ENCODE assay signal across 1 cellular context in the genomic region with DNA sequence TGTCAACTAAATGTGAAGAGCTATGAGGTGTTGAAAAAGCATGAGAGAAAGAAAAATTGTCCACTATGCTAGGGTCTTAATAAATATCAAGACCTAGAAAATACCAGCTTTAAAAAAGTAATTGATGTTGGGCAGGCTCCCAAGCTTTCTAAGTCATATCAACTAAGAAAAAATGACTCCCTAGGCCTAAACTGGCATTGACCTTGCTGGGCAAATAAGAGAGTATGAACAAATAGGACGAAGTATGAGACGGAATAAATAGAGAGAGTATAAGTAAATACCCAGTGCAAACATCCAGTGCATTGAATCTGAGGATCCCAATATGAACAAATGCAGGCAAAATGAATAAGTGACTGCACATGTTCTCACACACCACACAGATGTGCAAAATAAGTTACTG.
TF ChIP-seq lines count a peak whose summit lies in the region.

No MANE protein-coding gene starts in this region.

TF ChIP-seq in H1, 55 proteins besides CTCF, POLR2A, EP300 and RAD21:
- TF ChIP-seq GTF2F1 (IDR thresholded peaks at IDR 0.05; ENCODE audit: borderline replicate concordance, low read depth, low read length) (no peak), CHD2 (IDR thresholded peaks at IDR 0.05; ENCODE audit: low read length) (no peak), HDAC6 (IDR thresholded peaks at IDR 0.05; ENCODE audit: low read depth, low read length) (no peak), SP4 (IDR thresholded peaks at IDR 0.05; ENCODE audit: low read length) (no peak), ZNF274 (IDR thresholded peaks at IDR 0.05; ENCODE audit: borderline replicate concordance, extremely low read depth, low read length) (no peak), RFX5 (IDR thresholded peaks at IDR 0.05; ENCODE audit: borderline replicate concordance, low read depth, low read length) (no peak), RXRA (IDR thresholded peaks at IDR 0.05; ENCODE audit: insufficient read depth, low read depth, low read length) (no peak), CEBPB (IDR thresholded peaks at IDR 0.05; ENCODE audit: low read depth, low read length) (no peak), SRF (IDR thresholded peaks at IDR 0.05; ENCODE audit: low read depth, low read length) (no peak), POU5F1 (IDR thresholded peaks at IDR 0.05; ENCODE audit: low read depth, low read length) (no peak)
- TF ChIP-seq, protein P1, sequence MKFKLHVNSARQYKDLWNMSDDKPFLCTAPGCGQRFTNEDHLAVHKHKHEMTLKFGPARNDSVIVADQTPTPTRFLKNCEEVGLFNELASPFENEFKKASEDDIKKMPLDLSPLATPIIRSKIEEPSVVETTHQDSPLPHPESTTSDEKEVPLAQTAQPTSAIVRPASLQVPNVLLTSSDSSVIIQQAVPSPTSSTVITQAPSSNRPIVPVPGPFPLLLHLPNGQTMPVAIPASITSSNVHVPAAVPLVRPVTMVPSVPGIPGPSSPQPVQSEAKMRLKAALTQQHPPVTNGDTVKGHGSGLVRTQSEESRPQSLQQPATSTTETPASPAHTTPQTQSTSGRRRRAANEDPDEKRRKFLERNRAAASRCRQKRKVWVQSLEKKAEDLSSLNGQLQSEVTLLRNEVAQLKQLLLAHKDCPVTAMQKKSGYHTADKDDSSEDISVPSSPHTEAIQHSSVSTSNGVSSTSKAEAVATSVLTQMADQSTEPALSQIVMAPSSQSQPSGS (IDR thresholded peaks at IDR 0.05; ENCODE audit: low read length), result no peak
